In the genomic region with DNA sequence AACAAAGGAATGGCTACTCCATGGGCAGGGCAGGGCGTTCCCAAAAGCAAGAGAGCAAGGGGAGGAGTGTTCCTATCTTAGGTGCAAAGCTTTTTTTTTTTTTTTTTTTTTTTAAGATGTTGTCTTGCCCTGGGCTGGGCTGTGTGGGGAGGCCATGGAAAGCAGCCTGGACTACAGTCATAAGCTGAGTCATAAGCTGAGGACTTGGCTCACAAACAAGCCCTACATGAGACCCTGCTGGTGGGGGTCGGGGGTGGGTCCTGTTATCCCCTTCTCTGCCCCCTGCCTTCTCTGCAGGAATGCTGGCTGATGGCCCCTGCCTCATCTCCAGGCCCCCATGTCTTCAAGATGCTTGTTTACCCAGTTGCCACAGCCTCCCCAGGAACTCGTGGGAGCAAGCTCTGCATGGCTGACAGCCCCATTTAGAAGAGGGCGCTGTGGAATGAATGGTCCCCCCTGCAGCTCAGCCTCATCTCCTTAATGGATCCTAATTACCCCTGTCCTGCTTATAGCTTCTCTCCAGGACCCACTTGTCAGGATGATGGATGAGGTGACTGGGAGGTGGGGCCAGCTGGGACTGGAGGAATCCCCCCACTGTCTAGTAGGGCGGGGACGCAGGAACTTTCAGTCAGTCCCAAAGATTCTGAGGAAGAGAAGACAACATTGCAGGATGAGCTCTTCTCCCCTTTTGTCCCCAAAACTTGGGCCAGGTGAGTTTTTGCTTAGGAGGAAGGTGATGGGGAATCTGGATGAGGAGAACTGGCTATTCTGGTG, we compare ENCODE assay signal across 14 cellular contexts.
DNase-seq lines count a peak whose midpoint lies in the region; ATAC-seq, FAIRE-seq and TF ChIP-seq lines count a peak whose summit lies in the region.
"Had no signal": no experiment of that assay in that cellular context is flagged by ENCODE, and none has a peak within 500 bp of the region (broad histone marks: within the 10 kb centered on the region; RNA-seq: fewer than 3 reads in every experiment).

No MANE protein-coding gene starts in this region.

- intact Hi-C loops in endothelial cell of umbilical vein (cut with micrococcal nuclease), result loop anchor here (2.0 kb wide), 1 partner anchor 48 kb away; no protein-coding TSS in a partner anchor
- intact Hi-C loops in spleen (cut with DNase I; ENCODE audit: low total_unique reads), result no loop called here

- H3K9ac ChIP-seq in endothelial cell of umbilical vein (replicated peaks; ENCODE audit: extremely low read depth, insufficient read depth, low read length), result no peak overlapping the region

- DNase-seq in GM04504 (ENCODE audit: low read depth) (peak; percentile 36), NCI-H69 (lab: John Stamatoyannopoulos, UW) (peak; percentile 76), endothelial cell of umbilical vein (ENCODE audit: low read depth, low spot score) (peak; percentile 49), pulmonary artery endothelial cell (ENCODE audit: low read depth, low spot score) (peak; percentile 3), midbrain (lab: John Stamatoyannopoulos, UW) (no peak), endothelial cell (ENCODE audit: low spot score) (no peak), spleen (no peak)
- DNase-seq: activated CD4-positive, alpha-beta T cell treated with anti-CD3 and anti-CD28 coated beads, Interleukin-2, amount 50 U/mL, for 1 hour; activated naive CD4-positive, alpha-beta T cell treated with anti-CD3 and anti-CD28 coated beads, Interleukin-2, amount 10 ng/mL, durations not matched to agents 7 days and 5 days; left colon; NCI-H1105 had no signal

- no peak overlapping the region for H3K27ac Mint-ChIP-seq in endothelial cell (ENCODE audit: unreplicated experiment)
- H3K27ac Mint-ChIP-seq: activated naive CD4-positive, alpha-beta T cell treated with anti-CD3 and anti-CD28 coated beads, Interleukin-2, amount 10 ng/mL, durations not matched to agents 7 days and 5 days had no signal

- H3K79me2 ChIP-seq in endothelial cell of umbilical vein (ENCODE audit: control insufficient read depth, insufficient read depth, low read length), result no peaks in the 10 kb centered on the region

- FAIRE-seq in endothelial cell of umbilical vein (lab: Jason Lieb, UNC), result peak; percentile 28
- FAIRE-seq: D721Med had no signal

- no peak for ATAC-seq in GM21423 (IDR thresholded peaks at IDR 0.05; ENCODE audit: unreplicated experiment)
- ATAC-seq: left colon had no signal

- peaks cover 35% of the 10 kb centered on the region for H3K4me1 Mint-ChIP-seq in endothelial cell (ENCODE audit: unreplicated experiment)
- H3K4me1 Mint-ChIP-seq: activated naive CD4-positive, alpha-beta T cell treated with anti-CD3 and anti-CD28 coated beads, Interleukin-2, amount 10 ng/mL, durations not matched to agents 7 days and 5 days had no signal

- POLR2A ChIA-PET in endothelial cell of umbilical vein (lab: Charles Lee), result no interaction called here

- H3K4me3 ChIP-seq in endothelial cell of umbilical vein (replicated peaks in 1 of 3; ENCODE audit: insufficient read depth in 1 of 3, low read depth in 1 of 3, low read length in 3 of 3), result no peak overlapping the region
- no peak overlapping the region for H3K4me3 ChIP-seq in spleen
- H3K4me3 ChIP-seq: skin epidermis had no signal

- H3K36me3 Mint-ChIP-seq in endothelial cell (ENCODE audit: low read depth, unreplicated experiment), result no peaks in the 10 kb centered on the region
- H3K36me3 Mint-ChIP-seq: activated naive CD4-positive, alpha-beta T cell treated with anti-CD3 and anti-CD28 coated beads, Interleukin-2, amount 10 ng/mL, durations not matched to agents 7 days and 5 days had no signal

- H4K20me1 ChIP-seq in endothelial cell of umbilical vein (replicated peaks; ENCODE audit: control insufficient read depth, extremely low read depth, insufficient read depth, low read length), result no peaks in the 10 kb centered on the region

- H3K4me2 ChIP-seq in endothelial cell of umbilical vein (ENCODE audit: insufficient read depth, low read length), result no peak overlapping the region

- H3K9me1 ChIP-seq in endothelial cell of umbilical vein (replicated peaks; ENCODE audit: control insufficient read depth, extremely low read depth, insufficient read depth, low read length), result no peaks in the 10 kb centered on the region

- CTCF ChIA-PET in endothelial cell of umbilical vein (lab: Charles Lee), result interaction anchor here (1.1 to 2.5 kb wide), 3 partner anchors 10 to 38 kb away, joined by 4 to 17 read pairs (median 6); no protein-coding TSS in a partner anchor

- H3K9me3 ChIP-seq in endothelial cell of umbilical vein (replicated peaks; ENCODE audit: control insufficient read depth, insufficient read depth, low read length), result no peaks in the 10 kb centered on the region
- H3K9me3 ChIP-seq in spleen, result peaks cover 0 to 4% (median 0%) of the 10 kb centered on the region in 8 donors

- BruUV-seq in endothelial cell of umbilical vein (replicated peaks; lab: Mats Ljungman, UMichigan), result no TSS peak

- no peaks in the 10 kb centered on the region for H3K9me3 Mint-ChIP-seq in endothelial cell (ENCODE audit: unreplicated experiment)
- H3K9me3 Mint-ChIP-seq: activated naive CD4-positive, alpha-beta T cell treated with anti-CD3 and anti-CD28 coated beads, Interleukin-2, amount 10 ng/mL, durations not matched to agents 7 days and 5 days had no signal

- dilution Hi-C loops in endothelial cell of umbilical vein (cut with MboI; ENCODE audit: extremely low pct_ligation_motif_present, low sequenced_read_pairs), result no loop called here

- no peak overlapping the region for H3K4me3 Mint-ChIP-seq in endothelial cell (ENCODE audit: unreplicated experiment)
- H3K4me3 Mint-ChIP-seq: activated naive CD4-positive, alpha-beta T cell treated with anti-CD3 and anti-CD28 coated beads, Interleukin-2, amount 10 ng/mL, durations not matched to agents 7 days and 5 days had no signal

- WGBS in spleen, 5 donors, result 58 to 72% (median 67%) methylated on average over 6 of the region's 6 CpGs

- no peaks in the 10 kb centered on the region for H3K27me3 ChIP-seq in endothelial cell of umbilical vein (ENCODE audit: control insufficient read depth in 2 of 2, insufficient read depth in 2 of 2, low read length in 2 of 2)
- H3K27me3 ChIP-seq in spleen (replicated peaks in 1 of 7), result peaks cover 0 to 10% (median 0%) of the 10 kb centered on the region in 7 donors

- H3K36me3 ChIP-seq in endothelial cell of umbilical vein (ENCODE audit: control insufficient read depth in 2 of 2, extremely low read depth in 1 of 2, insufficient read depth in 2 of 2, low read length in 2 of 2), result no peaks in the 10 kb centered on the region
- no peaks in the 10 kb centered on the region for H3K36me3 ChIP-seq in spleen

- H3K4me1 ChIP-seq in endothelial cell of umbilical vein (ENCODE audit: control insufficient read depth, extremely low read depth, insufficient read depth, low read length) (peaks cover 23% of the 10 kb centered on the region), spleen (no peaks in the 10 kb centered on the region)

- TF ChIP-seq POLR2A in endothelial cell of umbilical vein (IDR thresholded peaks at IDR 0.05; ENCODE audit: low read depth, low read length) (no peak), spleen (IDR thresholded peaks at IDR 0.05) (no peak)

- no peak for TF ChIP-seq CTCF in endothelial cell of umbilical vein (IDR thresholded peaks at IDR 0.05; ENCODE audit: extremely low read depth in 1 of 2, insufficient read depth in 1 of 2, low read depth in 1 of 2, low read length in 2 of 2)
- no peak for TF ChIP-seq CTCF in endothelial cell (IDR thresholded peaks at IDR 0.05; ENCODE audit: unreplicated experiment)
- no peak for TF ChIP-seq CTCF in spleen (IDR thresholded peaks at IDR 0.05 in 8 of 11, conservative IDR thresholded peaks at IDR 0.05 in 3 of 11)

- H3K27me3 Mint-ChIP-seq in endothelial cell (ENCODE audit: unreplicated experiment), result peaks cover 7% of the 10 kb centered on the region

- H3K27ac ChIP-seq in endothelial cell of umbilical vein (ENCODE audit: insufficient read depth, low read depth, low read length), result no peak overlapping the region
- H3K27ac ChIP-seq in spleen, result no peak overlapping the region
- H3K27ac ChIP-seq: skin epidermis had no signal

- H2AFZ ChIP-seq in endothelial cell of umbilical vein (ENCODE audit: low read depth, low read length), result no peak overlapping the region

TF ChIP-seq in endothelial cell of umbilical vein, 7 proteins besides CTCF, POLR2A, EP300 and RAD21:
- peak; percentile 66 for TF ChIP-seq FOS (IDR thresholded peaks at IDR 0.05; ENCODE audit: borderline replicate concordance, insufficient read depth, low read length)
- TF ChIP-seq, protein P1, sequence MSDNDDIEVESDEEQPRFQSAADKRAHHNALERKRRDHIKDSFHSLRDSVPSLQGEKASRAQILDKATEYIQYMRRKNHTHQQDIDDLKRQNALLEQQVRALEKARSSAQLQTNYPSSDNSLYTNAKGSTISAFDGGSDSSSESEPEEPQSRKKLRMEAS (IDR thresholded peaks at IDR 0.05; ENCODE audit: insufficient read depth, insufficient read length), result no peak

Comparison
In these comparisons a context has a peak if more than half of its experiments do, and no peak if none do; other contexts are left out.
1. DNase-seq: peak in GM04504 (single experiment), NCI-H69 (single experiment), endothelial cell of umbilical vein (single experiment) and pulmonary artery endothelial cell (single experiment); none in midbrain (single experiment), endothelial cell (single experiment) and spleen (single experiment).